In genomic region chr5:139634541-139634940, GRCh38 we compare ENCODE assay signal across 16 cellular contexts. TPM values are rescaled to one million over a fixed set of nuclear protein-coding genes. Genes with fewer than 3 reads are reported as not detected.
DNase-seq lines count a peak whose midpoint lies in the region; ATAC-seq and TF ChIP-seq lines count a peak whose summit lies in the region.
"Had no signal": no experiment of that assay in that cellular context is flagged by ENCODE, and none has a peak within 500 bp of the region (broad histone marks: within the 10 kb centered on the region; RNA-seq: fewer than 3 reads in every experiment).

No MANE protein-coding gene starts in this region.

- no peak for TF ChIP-seq EP300 in ovary (IDR thresholded peaks at IDR 0.05)

- H3K36me3 ChIP-seq in ovary: no peaks in the 10 kb centered on the region

- TF ChIP-seq POLR2A in ovary (IDR thresholded peaks at IDR 0.05): no peak

- H3K4me1 ChIP-seq in ovary (ENCODE audit: insufficient read depth): peaks cover 8% of the 10 kb centered on the region

- H3K4me3 Mint-ChIP-seq in activated T-cell treated with anti-CD3 and anti-CD28 coated beads, Interleukin-2, amount 50 U/mL, for 24 hours: no peak overlapping the region
- H3K4me3 Mint-ChIP-seq in WTC11 (no peak overlapping the region), immature natural killer cell (peak overlapping the region in 2 of 5 donors; percentile 14 to 17)
- H3K4me3 Mint-ChIP-seq in stimulated activated memory B cell treated with anti-CD40 and anti-IgM and Interleukin-4, amounts not matched to agents 10 μg/mL and 1 μg/mL and 100 μg/mL, for 72 hours: peak overlapping the region; percentile 17
- H3K4me3 Mint-ChIP-seq: activated T-cell treated with anti-CD3 and anti-CD28 coated beads, Interleukin-2, amount 50 U/mL, for 4 hours had no signal

- peak overlapping the region; percentile 62 for H3K27ac Mint-ChIP-seq in activated T-cell treated with anti-CD3 and anti-CD28 coated beads, Interleukin-2, amount 50 U/mL, for 24 hours
- H3K27ac Mint-ChIP-seq in WTC11: 0 out of 2 replicates have a peak overlapping the region, but pooled peaks have one; percentile 50
- H3K27ac Mint-ChIP-seq in immature natural killer cell: peak overlapping the region; percentile 67 to 99 (median 96)
- peak overlapping the region; percentile 96 for H3K27ac Mint-ChIP-seq in stimulated activated memory B cell treated with anti-CD40 and anti-IgM and Interleukin-4, amounts not matched to agents 10 μg/mL and 1 μg/mL and 100 μg/mL, for 72 hours

- TF ChIP-seq CTCF in WTC11 (IDR thresholded peaks at IDR 0.05) (no peak), ovary (IDR thresholded peaks at IDR 0.05) (no peak)

- no peak overlapping the region for H3K4me3 ChIP-seq in ovary
- H3K4me3 ChIP-seq: heart right ventricle had no signal

- CTCF ChIA-PET in WTC11 (lab: Charles Lee): interaction anchor here (0.6 to 12.0 kb wide), 32 partner anchors 10 to 334 kb away, joined by 3 to 247 read pairs (median 10); partner anchors contain the start of genes CXXC5 and DNAJC18

- ATAC-seq in WTC11 (no peak), sciatic nerve (no peak)
- ATAC-seq in stimulated activated memory B cell treated with anti-CD40 and anti-IgM and Interleukin-4, amounts not matched to agents 10 μg/mL and 1 μg/mL and 100 μg/mL, for 72 hours: no peak
- ATAC-seq: activated T-cell treated with anti-CD3 and anti-CD28 coated beads, Interleukin-2, amount 50 U/mL, for 4 hours; heart right ventricle had no signal

- WGBS in ovary, 3 donors: 52 to 63% (median 57%) methylated on average over 3 of the region's 3 CpGs

- intact Hi-C loops in ovary (cut with DNase I): loop anchor here in 2 of 4 donors (2.0 to 10.0 kb wide), 3 partner anchors 50 to 210 kb away; no protein-coding TSS in a partner anchor
- intact Hi-C loops in sciatic nerve (cut with DNase I): no loop called here

- no peaks in the 10 kb centered on the region for H3K9me3 Mint-ChIP-seq in activated T-cell treated with anti-CD3 and anti-CD28 coated beads, Interleukin-2, amount 50 U/mL, for 24 hours
- H3K9me3 Mint-ChIP-seq in WTC11 (no peaks in the 10 kb centered on the region), immature natural killer cell (no peaks in the 10 kb centered on the region)
- no peaks in the 10 kb centered on the region for H3K9me3 Mint-ChIP-seq in stimulated activated memory B cell treated with anti-CD40 and anti-IgM and Interleukin-4, amounts not matched to agents 10 μg/mL and 1 μg/mL and 100 μg/mL, for 72 hours
- H3K9me3 Mint-ChIP-seq: activated T-cell treated with anti-CD3 and anti-CD28 coated beads, Interleukin-2, amount 50 U/mL, for 4 hours had no signal

- peaks cover 43% of the 10 kb centered on the region for H3K4me1 Mint-ChIP-seq in activated T-cell treated with anti-CD3 and anti-CD28 coated beads, Interleukin-2, amount 50 U/mL, for 24 hours (ENCODE audit: low read depth)
- H3K4me1 Mint-ChIP-seq in WTC11 (peaks cover 52% of the 10 kb centered on the region), immature natural killer cell (peaks cover 49 to 55% of the 10 kb centered on the region in 2 donors)
- H3K4me1 Mint-ChIP-seq in stimulated activated memory B cell treated with anti-CD40 and anti-IgM and Interleukin-4, amounts not matched to agents 10 μg/mL and 1 μg/mL and 100 μg/mL, for 72 hours: peaks cover 66% of the 10 kb centered on the region

- POLR2A ChIA-PET in WTC11 (lab: Charles Lee): interaction anchor here (1.0 to 2.1 kb wide), 4 partner anchors 11 to 131 kb away, joined by 3 to 10 read pairs (median 6); no protein-coding TSS in a partner anchor

- no peaks in the 10 kb centered on the region for H3K27me3 Mint-ChIP-seq in activated T-cell treated with anti-CD3 and anti-CD28 coated beads, Interleukin-2, amount 50 U/mL, for 24 hours
- H3K27me3 Mint-ChIP-seq in WTC11 (ENCODE audit: low read depth) (no peaks in the 10 kb centered on the region), immature natural killer cell (ENCODE audit: low read depth in 3 of 3) (peaks cover 3 to 17% (median 7%) of the 10 kb centered on the region in 3 donors)
- H3K27me3 Mint-ChIP-seq in stimulated activated memory B cell treated with anti-CD40 and anti-IgM and Interleukin-4, amounts not matched to agents 10 μg/mL and 1 μg/mL and 100 μg/mL, for 72 hours: no peaks in the 10 kb centered on the region

- no peaks in the 10 kb centered on the region for H3K27me3 ChIP-seq in ovary
- H3K27me3 ChIP-seq: heart right ventricle had no signal

- DNase-seq in activated T-cell treated with anti-CD3 and anti-CD28 coated beads, Interleukin-2, amount 50 U/mL, for 24 hours: no peak
- no peak for DNase-seq in activated T-cell treated with anti-CD3 and anti-CD28 coated beads, Interleukin-2, amount 50 U/mL, for 1 hour
- DNase-seq in WTC11 (ENCODE audit: low spot score) (no peak), immature natural killer cell (no peak), ovary (no peak), NCI-H526 (lab: John Stamatoyannopoulos, UW) (no peak), sciatic nerve (ENCODE audit: low spot score) (no peak)
- DNase-seq: activated T-cell treated with anti-CD3 and anti-CD28 coated beads, Interleukin-2, amount 50 U/mL, for 4 hours; anterior cingulate cortex; heart right ventricle; NCI-H187; NCI-H446 treated with DMSO at 0.1 percent for 48 hours; substantia nigra; WERI-Rb-1 had no signal

- peaks cover 32% of the 10 kb centered on the region for H3K36me3 Mint-ChIP-seq in activated T-cell treated with anti-CD3 and anti-CD28 coated beads, Interleukin-2, amount 50 U/mL, for 24 hours (ENCODE audit: low read depth)
- H3K36me3 Mint-ChIP-seq in WTC11 (0 out of 2 replicates have a peak, but pooled peaks cover 3% of the 10 kb centered on the region), immature natural killer cell (peaks cover 0 to 3% (median 0%) of the 10 kb centered on the region in 3 donors)
- H3K36me3 Mint-ChIP-seq in stimulated activated memory B cell treated with anti-CD40 and anti-IgM and Interleukin-4, amounts not matched to agents 10 μg/mL and 1 μg/mL and 100 μg/mL, for 72 hours: no peaks in the 10 kb centered on the region

- H3K9me3 ChIP-seq in ovary: no peaks in the 10 kb centered on the region
- H3K9me3 ChIP-seq: heart right ventricle had no signal

- H3K27ac ChIP-seq in ovary: no peak overlapping the region
- H3K27ac ChIP-seq: parathyroid adenoma, WERI-Rb-1 had no signal

TF ChIP-seq in WTC11, 78 proteins besides CTCF, POLR2A, EP300 and RAD21:
- TF ChIP-seq ZNF219 (CRISPR knock-in tag; IDR thresholded peaks at IDR 0.05; ENCODE audit: borderline replicate concordance): no peak
- no peak for TF ChIP-seq NR3C1 (CRISPR knock-in tag; conservative IDR thresholded peaks at IDR 0.05; ENCODE audit: low read depth)
- no peak for TF ChIP-seq SOX15 (CRISPR knock-in tag; IDR thresholded peaks at IDR 0.05)
- TF ChIP-seq MLX (CRISPR knock-in tag; IDR thresholded peaks at IDR 0.05): no peak
- TF ChIP-seq CBFB (CRISPR knock-in tag; IDR thresholded peaks at IDR 0.05; ENCODE audit: low read depth): no peak

RNA-seq across cellular contexts. Expression of gene CXXC5, which starts 13.6 kb away (rescaled TPM):
- total RNA-seq in WTC11 (2021) (77.5 to 97.2 TPM (median 78.0 TPM) in 3 replicates), ovary (10 to 100 TPM in 2 of 7 donors, 1 to 10 TPM in 5; 4.4 to 35.7 (median 8.7) TPM), sciatic nerve (62.7 TPM)
- polyA plus RNA-seq in immature natural killer cell (100 to 1,000 TPM; 339 to 410 (median 385) TPM), ovary (10 to 100 TPM in 1 of 2 donors, 1 to 10 TPM in 1; 7.0 to 28.2 TPM)
